In the genomic region with DNA sequence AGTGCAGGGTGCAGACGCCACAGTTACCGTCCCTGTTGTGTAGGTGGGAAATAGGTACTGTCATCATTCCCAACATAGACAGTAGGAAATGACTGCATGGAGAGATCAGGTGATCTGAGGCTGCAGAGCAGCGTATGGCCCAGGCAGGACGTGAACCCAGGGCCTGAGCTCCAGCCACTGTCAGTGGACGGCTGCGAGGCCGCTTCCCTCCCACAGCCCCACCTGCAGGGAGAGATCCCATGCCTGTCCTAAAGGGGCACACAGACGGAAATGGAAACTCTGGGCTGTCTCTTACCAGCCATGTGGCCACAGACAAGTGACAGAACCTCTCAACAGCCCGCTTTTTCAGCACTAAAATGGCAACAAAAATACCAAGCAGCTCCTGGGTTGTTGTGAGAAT, we compare ENCODE assay signal across 32 cellular contexts. TPM values are rescaled to one million over a fixed set of nuclear protein-coding genes. Genes with fewer than 3 reads are reported as not detected.
"Had no signal": no experiment of that assay in that cellular context is flagged by ENCODE, and none has a peak within 500 bp of the region (broad histone marks: within the 10 kb centered on the region; RNA-seq: fewer than 3 reads in every experiment).

No MANE protein-coding gene starts in this region.

- H3K4me1 ChIP-seq: esophagus muscularis mucosa, foreskin keratinocyte, gastroesophageal sphincter, heart left ventricle, left lung, parathyroid adenoma, prostate gland, right atrium auricular region, sigmoid colon, stomach, testis, tibial artery, vagina had no signal

- FAIRE-seq: kidney had no signal

- H3K4me1 Mint-ChIP-seq: endodermal cell; naive thymus-derived CD8-positive, alpha-beta T cell; nephron progenitor cell; stimulated activated effector memory CD8-positive, alpha-beta T cell treated with anti-CD3 and anti-CD28 coated beads, Interleukin-12 subunit alpha, Interleukin-12 subunit beta, amount 100 ng/mL, for 72 hours had no signal

- ATAC-seq: foreskin keratinocyte; gastroesophageal sphincter; heart left ventricle; left lung; naive thymus-derived CD8-positive, alpha-beta T cell; stimulated activated effector memory CD8-positive, alpha-beta T cell treated with anti-CD3 and anti-CD28 coated beads, Interleukin-12 subunit alpha, Interleukin-12 subunit beta, amount 100 ng/mL, for 72 hours had no signal

- H3K27ac ChIP-seq: dorsolateral prefrontal cortex, esophagus muscularis mucosa, foreskin keratinocyte, gastroesophageal sphincter, heart left ventricle, hepatocyte, left lung, parathyroid adenoma, prostate gland, right atrium auricular region, sigmoid colon, stomach, testis, tibial artery, vagina had no signal

- H3K36me3 Mint-ChIP-seq: stimulated activated effector memory CD8-positive, alpha-beta T cell treated with anti-CD3 and anti-CD28 coated beads, Interleukin-12 subunit alpha, Interleukin-12 subunit beta, amount 100 ng/mL, for 72 hours had no signal

- DNase-seq: cerebellar nuclear complex; cortex of kidney; dorsolateral prefrontal cortex; effector CD8-positive, alpha-beta T cell; endodermal cell; foreskin keratinocyte; heart left ventricle; kidney; left lung; mesendoderm; naive thymus-derived CD8-positive, alpha-beta T cell; nephron progenitor cell; occipital lobe; sigmoid colon; stimulated activated CD4-positive, alpha-beta T cell treated with anti-CD3 and anti-CD28 coated beads, Interleukin-2, amount 100 ng/mL, for 24 hours; stimulated activated CD4-positive, alpha-beta T cell treated with anti-CD3 and anti-CD28 coated beads, Interleukin-4, amount 100 ng/mL, for 24 hours; stimulated activated naive CD4-positive, alpha-beta T cell treated with Interleukin-2 at 50 U/mL for 16 hours; stomach; testis; tibial artery had no signal

- H3K27ac Mint-ChIP-seq: endodermal cell; naive thymus-derived CD8-positive, alpha-beta T cell; nephron progenitor cell; stimulated activated effector memory CD8-positive, alpha-beta T cell treated with anti-CD3 and anti-CD28 coated beads, Interleukin-12 subunit alpha, Interleukin-12 subunit beta, amount 100 ng/mL, for 72 hours had no signal

- H3K9me3 Mint-ChIP-seq: stimulated activated effector memory CD8-positive, alpha-beta T cell treated with anti-CD3 and anti-CD28 coated beads, Interleukin-12 subunit alpha, Interleukin-12 subunit beta, amount 100 ng/mL, for 72 hours had no signal

- H3K9me3 ChIP-seq: prostate gland, testis, vagina had no signal

- H3K36me3 ChIP-seq: esophagus muscularis mucosa, gastroesophageal sphincter, heart left ventricle, left lung, prostate gland, right atrium auricular region, sigmoid colon, stomach, tibial artery, vagina had no signal

- H3K4me3 ChIP-seq: dorsolateral prefrontal cortex, esophagus muscularis mucosa, gastroesophageal sphincter, heart left ventricle, hepatocyte, left lung, prostate gland, right atrium auricular region, sigmoid colon, stomach, testis, tibial artery, vagina had no signal

- H3K27me3 ChIP-seq: foreskin keratinocyte, right atrium auricular region, testis, vagina had no signal

- H3K4me3 Mint-ChIP-seq: endodermal cell; naive thymus-derived CD8-positive, alpha-beta T cell; nephron progenitor cell; stimulated activated effector memory CD8-positive, alpha-beta T cell treated with anti-CD3 and anti-CD28 coated beads, Interleukin-12 subunit alpha, Interleukin-12 subunit beta, amount 100 ng/mL, for 72 hours had no signal

RNA-seq across cellular contexts. Expression of a gene that starts 44.5 kb away (rescaled TPM):
- total RNA-seq: dorsolateral prefrontal cortex; esophagus muscularis mucosa; fibroblast of lung; gastroesophageal sphincter; heart left ventricle; lung microvascular endothelial cell; naive thymus-derived CD8-positive, alpha-beta T cell; occipital lobe; right atrium auricular region; sigmoid colon; skeletal muscle tissue; ureter; vagina had no signal
- polyA plus RNA-seq: fibroblast of lung; heart left ventricle; naive thymus-derived CD8-positive, alpha-beta T cell had no signal
